Comparison of ENCODE assay signal across 13 cellular contexts in genomic region chr3:167872941-167873340, GRCh38.
DNase-seq lines count a peak whose midpoint lies in the region; ATAC-seq, FAIRE-seq and TF ChIP-seq lines count a peak whose summit lies in the region.
"Had no signal": no experiment of that assay in that cellular context is flagged by ENCODE, and none has a peak within 500 bp of the region (broad histone marks: within the 10 kb centered on the region; RNA-seq: fewer than 3 reads in every experiment).

No MANE protein-coding gene starts in this region.

- no TSS peak for BruUV-seq in PC-3 (replicated peaks; lab: Mats Ljungman, UMichigan)

- H3K27ac Mint-ChIP-seq in CD14-positive monocyte = no peak overlapping the region
- no peak overlapping the region for H3K27ac Mint-ChIP-seq in activated naive CD4-positive, alpha-beta T cell treated with anti-CD3 and anti-CD28 coated beads for 36 hours
- H3K27ac Mint-ChIP-seq: activated CD4-positive, alpha-beta T cell treated with anti-CD3 and anti-CD28 coated beads, Interleukin-2, amount 10 ng/mL, durations not matched to agents 7 days and 5 days had no signal

- no peak overlapping the region for H2AFZ ChIP-seq in PC-3 (ENCODE audit: low read length)

- POLR2A ChIA-PET in PC-3 (lab: Charles Lee; ENCODE audit: unreplicated experiment) = no interaction called here

- no peaks in the 10 kb centered on the region for H3K36me3 ChIP-seq in PC-3 (ENCODE audit: low read depth, low read length)

- no peak overlapping the region for H3K9ac ChIP-seq in PC-3 (ENCODE audit: low read length)

- DNase-seq in CD14-positive monocyte (ENCODE audit: low spot score) (no peak), PC-3 (peak; percentile 33), fibroblast of mammary gland (ENCODE audit: low read depth) (no peak), GM03348 (ENCODE audit: low spot score) (no peak), HuH-7 (ENCODE audit: low spot score) (no peak), urothelium cell line (ENCODE audit: low spot score) (no peak)
- no peak for DNase-seq in activated naive CD4-positive, alpha-beta T cell treated with anti-CD3 and anti-CD28 coated beads for 36 hours
- DNase-seq: activated CD4-positive, alpha-beta T cell treated with anti-CD3 and anti-CD28 coated beads, Interleukin-2, amount 10 ng/mL, durations not matched to agents 7 days and 5 days; cerebellar nuclear complex; NCI-H510A had no signal

- FAIRE-seq in urothelium cell line (lab: Jason Lieb, UNC) = no peak

- TF ChIP-seq CTCF in CD14-positive monocyte (IDR thresholded peaks at IDR 0.05) (peak; percentile 34), PC-3 (conservative IDR thresholded peaks at IDR 0.05; ENCODE audit: low read depth, low read length) (peak; percentile 69), fibroblast of mammary gland (conservative IDR thresholded peaks at IDR 0.05; ENCODE audit: control insufficient read depth, insufficient read depth, low read depth, low read length) (peak; percentile 31)

- ATAC-seq in GM18909 (IDR thresholded peaks at IDR 0.05; ENCODE audit: poor library complexity, unreplicated experiment) = peak; percentile 47
- no peak; the same call in 1 of the 2 replicates for ATAC-seq in PC-3
- ATAC-seq: sciatic nerve had no signal

- H3K27ac ChIP-seq in PC-3 (ENCODE audit: low read length) = no peak overlapping the region
- H3K27ac ChIP-seq: SK-N-MC had no signal

- no peak overlapping the region for H3K4me3 Mint-ChIP-seq in CD14-positive monocyte
- H3K4me3 Mint-ChIP-seq in activated naive CD4-positive, alpha-beta T cell treated with anti-CD3 and anti-CD28 coated beads for 36 hours = no peak overlapping the region
- H3K4me3 Mint-ChIP-seq: activated CD4-positive, alpha-beta T cell treated with anti-CD3 and anti-CD28 coated beads, Interleukin-2, amount 10 ng/mL, durations not matched to agents 7 days and 5 days had no signal

- no peaks in the 10 kb centered on the region for H3K9me3 ChIP-seq in PC-3 (ENCODE audit: low read length)

- H3K79me2 ChIP-seq in PC-3 (ENCODE audit: low read length) = no peaks in the 10 kb centered on the region

- CTCF ChIA-PET in PC-3 (lab: Charles Lee) = interaction anchor here (0.6 kb wide), 1 partner anchor 9 kb away, joined by 3 read pairs; no protein-coding TSS in a partner anchor
- CTCF ChIA-PET in activated naive CD4-positive, alpha-beta T cell treated with anti-CD3 and anti-CD28 coated beads for 36 hours (lab: Charles Lee) = interaction anchor here (1.4 to 2.6 kb wide), 2 partner anchors 9 to 492 kb away, joined by 3 to 7 read pairs; no protein-coding TSS in a partner anchor

- no peak overlapping the region for H3K4me3 ChIP-seq in PC-3 (ENCODE audit: low read length)
- no peak overlapping the region for H3K4me3 ChIP-seq in fibroblast of mammary gland (ENCODE audit: control insufficient read depth, low read depth, low read length)
- H3K4me3 ChIP-seq: SK-N-MC had no signal

- H3K4me1 ChIP-seq in PC-3 (ENCODE audit: insufficient read depth, low read length) = peaks cover 8% of the 10 kb centered on the region; the same call in 1 of the 2 replicates

- H3K9me2 ChIP-seq in PC-3 (replicated peaks; ENCODE audit: low read length) = no peaks in the 10 kb centered on the region

- no peaks in the 10 kb centered on the region for H3K27me3 Mint-ChIP-seq in CD14-positive monocyte (ENCODE audit: low read depth in 3 of 3)
- peaks cover 10% of the 10 kb centered on the region for H3K27me3 Mint-ChIP-seq in activated naive CD4-positive, alpha-beta T cell treated with anti-CD3 and anti-CD28 coated beads for 36 hours (ENCODE audit: low read depth)

- peaks cover 12% of the 10 kb centered on the region for H3K4me1 Mint-ChIP-seq in CD14-positive monocyte
- no peaks in the 10 kb centered on the region for H3K4me1 Mint-ChIP-seq in activated naive CD4-positive, alpha-beta T cell treated with anti-CD3 and anti-CD28 coated beads for 36 hours (ENCODE audit: low read depth)
- H3K4me1 Mint-ChIP-seq: activated CD4-positive, alpha-beta T cell treated with anti-CD3 and anti-CD28 coated beads, Interleukin-2, amount 10 ng/mL, durations not matched to agents 7 days and 5 days had no signal

- no peaks in the 10 kb centered on the region for H3F3A ChIP-seq in PC-3 (ENCODE audit: low read length, unreplicated experiment)

- intact Hi-C loops in CD14-positive monocyte (cut with micrococcal nuclease) (no loop called here), PC-3 (cut with micrococcal nuclease) (no loop called here)
- intact Hi-C loops in activated naive CD4-positive, alpha-beta T cell treated with anti-CD3 and anti-CD28 coated beads for 36 hours (cut with micrococcal nuclease) = no loop called here

- H3K9me3 Mint-ChIP-seq in CD14-positive monocyte = peaks cover 0 to 3% (median 2%) of the 10 kb centered on the region in 7 donors
- no peaks in the 10 kb centered on the region for H3K9me3 Mint-ChIP-seq in activated naive CD4-positive, alpha-beta T cell treated with anti-CD3 and anti-CD28 coated beads for 36 hours
- H3K9me3 Mint-ChIP-seq: activated CD4-positive, alpha-beta T cell treated with anti-CD3 and anti-CD28 coated beads, Interleukin-2, amount 10 ng/mL, durations not matched to agents 7 days and 5 days had no signal

- H3K36me3 Mint-ChIP-seq in CD14-positive monocyte = no peaks in the 10 kb centered on the region
- H3K36me3 Mint-ChIP-seq in activated naive CD4-positive, alpha-beta T cell treated with anti-CD3 and anti-CD28 coated beads for 36 hours (ENCODE audit: low read depth) = no peaks in the 10 kb centered on the region

- H3K4me2 ChIP-seq in PC-3 (ENCODE audit: low read length) = no peak overlapping the region

- no peaks in the 10 kb centered on the region for H4K20me1 ChIP-seq in PC-3 (ENCODE audit: low read length)

- H3K27me3 ChIP-seq in PC-3 (ENCODE audit: low read length) = no peaks in the 10 kb centered on the region
